In the genomic region with DNA sequence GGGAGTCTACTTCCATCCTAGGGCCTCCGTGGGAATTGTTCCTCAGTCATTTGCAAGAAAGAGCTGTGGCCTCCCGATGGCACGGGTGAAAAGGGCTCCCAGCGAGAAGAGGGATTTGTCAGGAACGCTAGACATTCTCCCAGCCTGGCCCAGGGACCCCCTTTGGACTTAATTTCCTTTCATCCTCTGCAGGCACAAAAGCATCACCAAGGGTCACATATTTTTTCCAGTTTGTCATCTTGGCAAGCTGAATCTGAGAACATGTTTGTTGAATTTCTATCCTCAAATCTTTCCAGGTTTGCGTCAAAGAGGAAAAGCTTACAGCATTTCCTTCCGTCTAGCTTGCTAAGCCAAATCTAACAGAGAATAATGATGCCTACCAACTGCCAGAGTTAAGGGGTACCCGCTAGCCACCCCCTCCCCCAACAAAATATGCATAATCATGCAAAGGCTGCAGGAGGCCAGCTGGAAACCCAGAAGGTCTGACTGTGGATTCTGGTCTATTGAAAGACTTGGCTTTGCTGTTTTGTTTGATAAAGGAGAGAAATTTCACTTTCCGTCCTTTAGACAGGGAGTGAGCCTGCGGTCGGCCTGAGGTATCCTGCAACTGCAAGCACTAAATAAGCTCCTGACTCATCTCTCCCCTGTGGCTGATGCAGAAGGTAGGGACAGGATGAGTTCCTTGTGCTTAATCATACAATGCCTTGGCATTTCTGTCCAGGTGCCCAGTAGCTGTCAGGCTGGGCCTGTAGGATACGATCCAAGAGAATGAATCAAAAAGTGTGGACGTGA, we compare ENCODE assay signal across 10 cellular contexts. TPM values are rescaled to one million over a fixed set of nuclear protein-coding genes. Genes with fewer than 3 reads are reported as not detected.
DNase-seq lines count a peak whose midpoint lies in the region; ATAC-seq and TF ChIP-seq lines count a peak whose summit lies in the region.
"Had no signal": no experiment of that assay in that cellular context is flagged by ENCODE, and none has a peak within 500 bp of the region (broad histone marks: within the 10 kb centered on the region; RNA-seq: fewer than 3 reads in every experiment).

No MANE protein-coding gene starts in this region.

- H3K27me3 ChIP-seq in dorsolateral prefrontal cortex (no peaks in the 10 kb centered on the region), upper lobe of left lung (no peaks in the 10 kb centered on the region)

- peaks cover 10 to 24% (median 18%) of the 10 kb centered on the region in 4 donors for H3K4me1 ChIP-seq in upper lobe of left lung

- 51 to 57% methylated on average over 9 to 13 of the region's 13 CpGs for WGBS in upper lobe of left lung, 2 donors

- TF ChIP-seq EP300 in upper lobe of left lung (IDR thresholded peaks at IDR 0.05) = no peak

- peaks cover 0 to 7% (median 2%) of the 10 kb centered on the region in 4 donors for H3K36me3 ChIP-seq in upper lobe of left lung

- no peak for TF ChIP-seq POLR2A in upper lobe of left lung (IDR thresholded peaks at IDR 0.05)

- H3K4me3 ChIP-seq in dorsolateral prefrontal cortex (no peak overlapping the region), upper lobe of left lung (no peak overlapping the region)
- H3K4me3 ChIP-seq: SK-N-MC had no signal

- H3K27ac ChIP-seq in dorsolateral prefrontal cortex (peak overlapping the region in 58 of 59 donors; percentile 18 to 85 (median 66)), upper lobe of left lung (peak overlapping the region; percentile 28 to 57 (median 44))
- H3K27ac ChIP-seq: SK-N-MC had no signal

- peak; percentile 28 for DNase-seq in NCI-H82 (lab: John Stamatoyannopoulos, UW)
- no peak for DNase-seq in NCI-H82 treated with DMSO at 0.1 percent for 48 hours (lab: John Stamatoyannopoulos, UW; ENCODE audit: unreplicated experiment)
- peak in 6 of 10 donors; percentile 29 to 55 (median 38) for DNase-seq in dorsolateral prefrontal cortex
- DNase-seq in lung microvascular endothelial cell (ENCODE audit: low read depth in 2 of 2) = peak; percentile 93 to 95
- DNase-seq in upper lobe of left lung = peak in 1 of 2 donors; percentile 18
- DNase-seq in NK-92 (lab: John Stamatoyannopoulos, UW; ENCODE audit: unreplicated experiment) = no peak
- no peak for DNase-seq in NCI-H1436 treated with DMSO at 0.1 percent for 48 hours (lab: John Stamatoyannopoulos, UW)
- no peak for DNase-seq in GM10266 (ENCODE audit: extremely low spot score)
- DNase-seq: activated naive CD8-positive, alpha-beta T cell treated with anti-CD3 and anti-CD28 coated beads, Interleukin-2, amount 10 ng/mL, durations not matched to agents 7 days and 5 days had no signal

- intact Hi-C loops in dorsolateral prefrontal cortex (cut with DNase I) = loop anchor here (2.0 to 5.0 kb wide), 3 partner anchors 175 to 710 kb away; a partner anchor contains a TSS

- ATAC-seq in upper lobe of left lung (ENCODE audit: low FRiP score in 2 of 2) = peak in 1 of 2 donors; percentile 63

- TF ChIP-seq CTCF in dorsolateral prefrontal cortex (IDR thresholded peaks at IDR 0.05 in 54 of 56, conservative IDR thresholded peaks at IDR 0.05 in 2 of 56; ENCODE audit: low read depth in 1 of 56, partially characterized antibody in 56 of 56) (no peak), upper lobe of left lung (IDR thresholded peaks at IDR 0.05) (no peak), GM10266 (IDR thresholded peaks at IDR 0.05; ENCODE audit: control insufficient read depth, insufficient read depth, low read depth, missing control alignments) (no peak)

- no peaks in the 10 kb centered on the region for H3K9me3 ChIP-seq in upper lobe of left lung

RNA-seq across cellular contexts. Expression of a gene that starts 23.1 kb away (rescaled TPM):
- 10 to 100 TPM; 17.1 to 34.4 (median 25.3) TPM for total RNA-seq in dorsolateral prefrontal cortex
- 31.9 and 45.3 TPM in 2 replicates for total RNA-seq in lung microvascular endothelial cell
- total RNA-seq in upper lobe of left lung = 10 to 100 TPM; 17.0 to 24.5 (median 22.9) TPM

RNA-seq across cellular contexts. Expression of a gene that starts 54.4 kb away (rescaled TPM):
- total RNA-seq in dorsolateral prefrontal cortex (100 to 1,000 TPM in 108 of 120 experiments, 10 to 100 TPM in 12; 53.6 to 634 (median 180) TPM), lung microvascular endothelial cell (1.8 and 2.0 TPM in 2 replicates), upper lobe of left lung (1 to 10 TPM in 4 of 6 donors, under 1 TPM in 1, not detected in 1; 0.67 to 4.1 (median 1.7) TPM)
- total RNA-seq: activated naive CD8-positive, alpha-beta T cell treated with anti-CD3 and anti-CD28 coated beads, Interleukin-2, amount 10 ng/mL, durations not matched to agents 7 days and 5 days had no signal

Comparison
In these comparisons a context has a peak if more than half of its experiments do, and no peak if none do; other contexts are left out.
1. DNase-seq: peak in NCI-H82 (single experiment), dorsolateral prefrontal cortex (6 of 10) and lung microvascular endothelial cell (2 of 2); none in NCI-H82 treated with DMSO at 0.1 percent for 48 hours (single experiment), NK-92 (single experiment), NCI-H1436 treated with DMSO at 0.1 percent for 48 hours (single experiment) and GM10266 (single experiment).
2. RNA of a gene that starts 54.4 kb away (total RNA-seq): 53.6 to 634 TPM in dorsolateral prefrontal cortex; 1.8 to 2.0 TPM in lung microvascular endothelial cell and 0.67 to 4.1 TPM in upper lobe of left lung; every median in the first group is over 10 times any median in the second.